Comparison of ENCODE assay signal across 18 cellular contexts in the genomic region with DNA sequence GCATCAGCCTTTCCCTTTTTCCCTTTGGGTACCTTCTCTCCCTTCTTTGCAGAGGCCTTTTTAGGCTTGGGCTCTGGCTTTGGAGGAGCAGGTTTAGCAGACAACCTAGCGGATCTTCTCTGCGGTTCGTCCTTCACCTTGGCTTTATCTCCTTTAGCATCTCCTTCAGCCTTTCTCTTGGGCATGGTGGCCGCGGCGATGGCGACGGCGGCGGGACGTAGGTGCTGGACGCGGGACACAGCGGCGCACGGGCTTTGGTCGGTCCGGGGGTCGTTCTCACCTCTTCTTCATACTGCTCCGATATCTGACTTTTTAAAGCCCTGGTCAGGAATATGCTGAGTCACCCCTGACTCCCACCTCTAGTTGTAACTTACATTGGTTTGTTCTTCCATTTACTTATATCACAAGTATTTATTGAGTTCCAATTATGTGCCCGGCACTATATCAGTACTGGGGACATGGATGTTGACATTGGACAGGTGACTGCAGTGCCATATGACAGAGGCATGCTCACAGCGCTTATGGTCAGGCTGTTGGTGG. TPM values are rescaled to one million over a fixed set of nuclear protein-coding genes. Genes with fewer than 3 reads are reported as not detected.
DNase-seq lines count a peak whose midpoint lies in the region; ATAC-seq and TF ChIP-seq lines count a peak whose summit lies in the region.
"Had no signal": no experiment of that assay in that cellular context is flagged by ENCODE, and none has a peak within 500 bp of the region (broad histone marks: within the 10 kb centered on the region; RNA-seq: fewer than 3 reads in every experiment).

No MANE protein-coding gene starts in this region.

- no peak for TF ChIP-seq RAD21 in HCT116 (IDR thresholded peaks at IDR 0.05; ENCODE audit: low read depth)

- H3K4me2 ChIP-seq in HCT116 (ENCODE audit: low read length), result no peak overlapping the region

- H3K27me3 ChIP-seq in HCT116 (ENCODE audit: insufficient read depth, low read length), result no peaks in the 10 kb centered on the region

- H3K9me2 ChIP-seq in HCT116 (ENCODE audit: insufficient read depth), result no peaks in the 10 kb centered on the region

- CTCF ChIA-PET in activated CD8-positive, alpha-beta memory T cell treated with anti-CD3 and anti-CD28 coated beads, Interleukin-2, amount 10 ng/mL, durations not matched to agents 7 days and 5 days (lab: Charles Lee), result interaction anchor here (2.6 to 7.0 kb wide), 2 partner anchors 107 to 172 kb away, joined by 12 to 145 read pairs; no protein-coding TSS in a partner anchor
- CTCF ChIA-PET in HCT116 (lab: Charles Lee), result no interaction called here

- peak overlapping the region; percentile 41 for H2AFZ ChIP-seq in HCT116 (ENCODE audit: low read depth, low read length, poor library complexity, severe bottlenecking)
- H2AFZ ChIP-seq: GM23248 had no signal

- H3K27ac Mint-ChIP-seq in activated CD8-positive, alpha-beta memory T cell treated with anti-CD3 and anti-CD28 coated beads, Interleukin-2, amount 10 ng/mL, durations not matched to agents 7 days and 5 days, result no peak overlapping the region
- peak overlapping the region; percentile 92 for H3K27ac Mint-ChIP-seq in central memory CD8-positive, alpha-beta T cell (ENCODE audit: low read depth)
- peak overlapping the region; percentile 58 for H3K27ac Mint-ChIP-seq in stimulated activated memory B cell treated with anti-CD40 and anti-IgM and Interleukin-4, amounts not matched to agents 10 μg/mL and 1 μg/mL and 100 μg/mL, for 72 hours
- H3K27ac Mint-ChIP-seq: HFFc6 had no signal

- no peaks in the 10 kb centered on the region for H3K9me3 ChIP-seq in HCT116 (ENCODE audit: control insufficient read depth in 1 of 2, insufficient read depth in 1 of 2, low read depth in 1 of 2, low read length in 2 of 2)

- no peak for ATAC-seq in activated CD8-positive, alpha-beta memory T cell treated with anti-CD3 and anti-CD28 coated beads, Interleukin-2, amount 10 ng/mL, durations not matched to agents 7 days and 5 days
- ATAC-seq in HCT116 (no peak), HG03097 (IDR thresholded peaks at IDR 0.05; ENCODE audit: low FRiP score, unreplicated experiment) (no peak)
- ATAC-seq in central memory CD8-positive, alpha-beta T cell (replicated peaks; ENCODE audit: extremely low read depth, poor library complexity, severe bottlenecking), result no peak
- ATAC-seq in stimulated activated memory B cell treated with anti-CD40 and anti-IgM and Interleukin-4, amounts not matched to agents 10 μg/mL and 1 μg/mL and 100 μg/mL, for 72 hours, result no peak

- POLR2A ChIA-PET in HCT116 (lab: Charles Lee), result no interaction called here

- H3K4me1 ChIP-seq in HCT116 (ENCODE audit: control insufficient read depth in 1 of 2, insufficient read depth in 2 of 2, low read length in 2 of 2), result peaks cover 0 to 5% of the 10 kb centered on the region in 2 experiments; a peak in 2 of 4 replicates

- no TSS peak for BruUV-seq in HCT116 (replicated peaks; lab: Mats Ljungman, UMichigan)

- H3K79me2 ChIP-seq in HCT116 (ENCODE audit: insufficient read depth, low read length), result no peaks in the 10 kb centered on the region

- no peaks in the 10 kb centered on the region for H3K36me3 ChIP-seq in HCT116 (ENCODE audit: control insufficient read depth in 1 of 2, insufficient read depth in 2 of 2, low read length in 2 of 2)

- no peak overlapping the region for H3K27ac ChIP-seq in HCT116 (ENCODE audit: low read depth, low read length)
- H3K27ac ChIP-seq: GM23248 had no signal

- no peaks in the 10 kb centered on the region for H3K27me3 Mint-ChIP-seq in activated CD8-positive, alpha-beta memory T cell treated with anti-CD3 and anti-CD28 coated beads, Interleukin-2, amount 10 ng/mL, durations not matched to agents 7 days and 5 days
- H3K27me3 Mint-ChIP-seq in central memory CD8-positive, alpha-beta T cell, result no peaks in the 10 kb centered on the region
- no peaks in the 10 kb centered on the region for H3K27me3 Mint-ChIP-seq in stimulated activated memory B cell treated with anti-CD40 and anti-IgM and Interleukin-4, amounts not matched to agents 10 μg/mL and 1 μg/mL and 100 μg/mL, for 72 hours
- H3K27me3 Mint-ChIP-seq: CD4-positive, CD25-positive, alpha-beta regulatory T cell had no signal

- H3K36me3 Mint-ChIP-seq in activated CD8-positive, alpha-beta memory T cell treated with anti-CD3 and anti-CD28 coated beads, Interleukin-2, amount 10 ng/mL, durations not matched to agents 7 days and 5 days, result no peaks in the 10 kb centered on the region
- H3K36me3 Mint-ChIP-seq in central memory CD8-positive, alpha-beta T cell (ENCODE audit: insufficient read depth), result peaks cover 6% of the 10 kb centered on the region
- no peaks in the 10 kb centered on the region for H3K36me3 Mint-ChIP-seq in stimulated activated memory B cell treated with anti-CD40 and anti-IgM and Interleukin-4, amounts not matched to agents 10 μg/mL and 1 μg/mL and 100 μg/mL, for 72 hours
- H3K36me3 Mint-ChIP-seq: CD4-positive, CD25-positive, alpha-beta regulatory T cell had no signal

- TF ChIP-seq POLR2A in HCT116 (IDR thresholded peaks at IDR 0.05; ENCODE audit: borderline replicate concordance, extremely low read depth, insufficient read depth, insufficient read length), result no peak

- H3K9me3 Mint-ChIP-seq in activated CD8-positive, alpha-beta memory T cell treated with anti-CD3 and anti-CD28 coated beads, Interleukin-2, amount 10 ng/mL, durations not matched to agents 7 days and 5 days (ENCODE audit: low read depth), result no peaks in the 10 kb centered on the region
- no peaks in the 10 kb centered on the region for H3K9me3 Mint-ChIP-seq in central memory CD8-positive, alpha-beta T cell
- no peaks in the 10 kb centered on the region for H3K9me3 Mint-ChIP-seq in stimulated activated memory B cell treated with anti-CD40 and anti-IgM and Interleukin-4, amounts not matched to agents 10 μg/mL and 1 μg/mL and 100 μg/mL, for 72 hours
- H3K9me3 Mint-ChIP-seq: CD4-positive, CD25-positive, alpha-beta regulatory T cell; HFFc6 had no signal

- H3K4me3 ChIP-seq in HCT116 (replicated peaks in 1 of 2; ENCODE audit: low read depth in 1 of 2, low read length in 2 of 2), result no peak overlapping the region
- H3K4me3 ChIP-seq: GM23248 had no signal

- intact Hi-C loops in HCT116 (cut with micrococcal nuclease), result loop anchor here (5.0 kb wide), 1 partner anchor 268 kb away; no protein-coding TSS in a partner anchor

- TF ChIP-seq CTCF in HCT116 (IDR thresholded peaks at IDR 0.05 in 2 of 3, conservative IDR thresholded peaks at IDR 0.05 in 1 of 3; ENCODE audit: borderline replicate concordance in 1 of 3, insufficient read depth in 1 of 3, low read depth in 2 of 3, low read length in 2 of 3), result no peak

- H3K9ac ChIP-seq in HCT116 (ENCODE audit: low read length), result no peak overlapping the region
- H3K9ac ChIP-seq: GM23248 had no signal

- RAD21 ChIA-PET in HCT116 (lab: Charles Lee; ENCODE audit: low non-redundant PET in 1 of 2, low total read pairs in 2 of 2, uncharacterized antibody in 2 of 2, unreplicated experiment in 2 of 2), result no interaction called here

- H3K4me1 Mint-ChIP-seq in activated CD8-positive, alpha-beta memory T cell treated with anti-CD3 and anti-CD28 coated beads, Interleukin-2, amount 10 ng/mL, durations not matched to agents 7 days and 5 days, result peaks cover 6% of the 10 kb centered on the region
- H3K4me1 Mint-ChIP-seq in central memory CD8-positive, alpha-beta T cell, result peaks cover 16% of the 10 kb centered on the region
- peaks cover 16% of the 10 kb centered on the region for H3K4me1 Mint-ChIP-seq in stimulated activated memory B cell treated with anti-CD40 and anti-IgM and Interleukin-4, amounts not matched to agents 10 μg/mL and 1 μg/mL and 100 μg/mL, for 72 hours

- peak; percentile 44 for DNase-seq in activated CD8-positive, alpha-beta memory T cell treated with anti-CD3 and anti-CD28 coated beads, Interleukin-2, amount 50 U/mL, for 48 hours
- DNase-seq in activated CD8-positive, alpha-beta memory T cell treated with anti-CD3 and anti-CD28 coated beads, Interleukin-2, amount 10 ng/mL, durations not matched to agents 7 days and 5 days, result no peak
- DNase-seq in HCT116 (ENCODE audit: low read depth, low spot score) (no peak), SHP77 treated with DMSO at 0.1 percent for 48 hours (lab: John Stamatoyannopoulos, UW) (no peak)
- no peak for DNase-seq in central memory CD8-positive, alpha-beta T cell (ENCODE audit: low spot score in 2 of 2)
- DNase-seq: AML-193; CD4-positive, CD25-positive, alpha-beta regulatory T cell; DMS79; GM23248; HFFc6; Karpas-422; MM.1S; NCI-H1105; NCI-H1694 treated with DMSO at 0.1 percent for 48 hours; NCI-H345; NCI-H526 treated with DMSO at 0.1 percent for 48 hours had no signal

- no peak overlapping the region for H3K4me3 Mint-ChIP-seq in activated CD8-positive, alpha-beta memory T cell treated with anti-CD3 and anti-CD28 coated beads, Interleukin-2, amount 10 ng/mL, durations not matched to agents 7 days and 5 days
- H3K4me3 Mint-ChIP-seq in central memory CD8-positive, alpha-beta T cell, result no peak overlapping the region
- no peak overlapping the region for H3K4me3 Mint-ChIP-seq in stimulated activated memory B cell treated with anti-CD40 and anti-IgM and Interleukin-4, amounts not matched to agents 10 μg/mL and 1 μg/mL and 100 μg/mL, for 72 hours
- H3K4me3 Mint-ChIP-seq: CD4-positive, CD25-positive, alpha-beta regulatory T cell; HFFc6 had no signal

- H4K20me1 ChIP-seq in HCT116 (ENCODE audit: insufficient read depth), result no peaks in the 10 kb centered on the region

TF ChIP-seq in HCT116, 20 proteins besides CTCF, POLR2A, EP300 and RAD21 (continues in another document):
- no peak for TF ChIP-seq EGR1 (IDR thresholded peaks at IDR 0.05; ENCODE audit: low read depth)
- no peak for TF ChIP-seq CBX3 (IDR thresholded peaks at IDR 0.05; ENCODE audit: low read depth)
- no peak for TF ChIP-seq FOSL1 (IDR thresholded peaks at IDR 0.05; ENCODE audit: low read depth)
- TF ChIP-seq TCF7L2 (IDR thresholded peaks at IDR 0.05; ENCODE audit: borderline replicate concordance, extremely low read depth, insufficient read depth, insufficient read length), result no peak

RNA-seq across cellular contexts. Expression of a gene that starts 43.1 kb away (rescaled TPM):
- 10 to 100 TPM; 19.4 to 30.3 TPM for total RNA-seq in activated CD8-positive, alpha-beta memory T cell treated with anti-CD3 and anti-CD28 coated beads, Interleukin-2, amount 10 ng/mL, durations not matched to agents 7 days and 5 days
- 13.9 TPM for total RNA-seq in HCT116 (2021; ENCODE audit: unreplicated experiment)
- 13.6 and 16.3 TPM in 2 replicates for polyA plus RNA-seq in HCT116 (2012)

RNA-seq across cellular contexts. Expression of a gene that starts 51.8 kb away (rescaled TPM):
- total RNA-seq in activated CD8-positive, alpha-beta memory T cell treated with anti-CD3 and anti-CD28 coated beads, Interleukin-2, amount 10 ng/mL, durations not matched to agents 7 days and 5 days, result 10 to 100 TPM; 17.2 to 18.3 TPM
- 14.7 TPM for total RNA-seq in HCT116 (2021; ENCODE audit: unreplicated experiment)
- polyA plus RNA-seq in HCT116 (2012), result 10.9 and 13.3 TPM in 2 replicates

RNA-seq across cellular contexts. Expression of a gene that starts 51.9 kb away (rescaled TPM):
- 10 to 100 TPM; 27.3 to 29.5 TPM for total RNA-seq in activated CD8-positive, alpha-beta memory T cell treated with anti-CD3 and anti-CD28 coated beads, Interleukin-2, amount 10 ng/mL, durations not matched to agents 7 days and 5 days
- total RNA-seq in HCT116 (2021; ENCODE audit: unreplicated experiment), result 32.1 TPM
- 22.3 and 23.3 TPM in 2 replicates for polyA plus RNA-seq in HCT116 (2012)
